30 cellular contexts compared by ENCODE assay signal in genomic region chr1:24140741-24141181, GRCh38. TPM values are rescaled to one million over a fixed set of nuclear protein-coding genes. Genes with fewer than 3 reads are reported as not detected.
"Had no signal": no experiment of that assay in that cellular context is flagged by ENCODE, and none has a peak within 500 bp of the region (broad histone marks: within the 10 kb centered on the region; RNA-seq: fewer than 3 reads in every experiment).

No MANE protein-coding gene starts in this region.

- ATAC-seq: activated CD4-positive, alpha-beta T cell treated with anti-CD3 and anti-CD28 coated beads for 36 hours; activated CD8-positive, alpha-beta memory T cell treated with anti-CD3 and anti-CD28 coated beads, Interleukin-2, amount 10 ng/mL, durations not matched to agents 7 days and 5 days; activated CD8-positive, alpha-beta T cell treated with anti-CD3 and anti-CD28 coated beads, Interleukin-2, amount 10 ng/mL, durations not matched to agents 7 days and 5 days had no signal

- DNase-seq: activated CD4-positive, alpha-beta memory T cell treated with anti-CD3 and anti-CD28 coated beads for 36 hours; activated CD4-positive, alpha-beta T cell treated with anti-CD3 and anti-CD28 coated beads for 36 hours; activated CD4-positive, alpha-beta T cell treated with anti-CD3 and anti-CD28 coated beads, Interleukin-2, amount 10 ng/mL, durations not matched to agents 24 days and 14 days; activated CD4-positive, CD25-positive, alpha-beta regulatory T cell; activated CD4-positive, CD25-positive, alpha-beta regulatory T cell treated with anti-CD3 and anti-CD28 coated beads, Interleukin-2, amount 50 U/mL, for 72 hours; activated CD8-positive, alpha-beta memory T cell treated with anti-CD3 and anti-CD28 coated beads, Interleukin-2, amount 10 ng/mL, durations not matched to agents 7 days and 5 days; activated CD8-positive, alpha-beta memory T cell treated with anti-CD3 and anti-CD28 coated beads, Interleukin-2, amount 50 U/mL, for 4 hours; activated CD8-positive, alpha-beta T cell treated with anti-CD3 and anti-CD28 coated beads, Interleukin-2, amount 10 ng/mL, durations not matched to agents 7 days and 5 days; activated effector memory CD4-positive, alpha-beta T cell treated with anti-CD3 and anti-CD28 coated beads, Interleukin-2, amount 50 U/mL, for 16 hours; activated naive CD4-positive, alpha-beta T cell treated with anti-CD3 and anti-CD28 coated beads for 36 hours; activated T-cell treated with anti-CD3 and anti-CD28 coated beads, Interleukin-2, amount 50 U/mL, for 1 hour; activated T-cell treated with anti-CD3 and anti-CD28 coated beads, Interleukin-2, amount 50 U/mL, for 48 hours; amniotic stem cell; anterior cingulate cortex; caudate nucleus; cortex of kidney; dermis blood vessel endothelial cell; effector CD8-positive, alpha-beta T cell; foreskin fibroblast; head of caudate nucleus; T-helper 2 cell had no signal

- H3K27ac ChIP-seq: epithelial cell of prostate had no signal

RNA-seq across cellular contexts. Expression of gene IL22RA1, which starts 2.2 kb away (rescaled TPM):
- total RNA-seq: activated CD4-positive, alpha-beta memory T cell treated with anti-CD3 and anti-CD28 coated beads for 36 hours; activated CD4-positive, alpha-beta T cell treated with anti-CD3 and anti-CD28 coated beads for 36 hours; activated CD4-positive, alpha-beta T cell treated with anti-CD3 and anti-CD28 coated beads, Interleukin-2, amount 10 ng/mL, durations not matched to agents 24 days and 14 days; activated CD8-positive, alpha-beta memory T cell treated with anti-CD3 and anti-CD28 coated beads for 36 hours; activated CD8-positive, alpha-beta T cell treated with anti-CD3 and anti-CD28 coated beads, Interleukin-2, amount 10 ng/mL, durations not matched to agents 7 days and 5 days; activated naive CD4-positive, alpha-beta T cell treated with anti-CD3 and anti-CD28 coated beads for 36 hours; activated T-helper 1 cell treated with anti-CD3 and anti-CD28 coated beads, Interleukin-12 subunit alpha, Interleukin-12 subunit beta, Interleukin-2, Interleukin-4 antibody, amounts not matched to agents 30 ng/mL and 10 ng/mL and 1 ng/mL, durations not matched to agents 14 hours and 24 hours and 36 hours; activated T-helper 2 cell treated with anti-CD3 and anti-CD28 coated beads, Interferon-gamma antibody, Interleukin-2, Interleukin-4, amounts not matched to agents 10 μg/mL and 5 μg/mL and 100 μg/mL, durations not matched to agents 14 hours and 24 hours and 36 hours; astrocyte; chondrocyte; dermis blood vessel endothelial cell; endothelial cell of umbilical vein; frontal cortex; T-helper 1 cell treated with Interleukin-12 subunit alpha and Interleukin-12 subunit beta and Interleukin-4 antibody, amounts not matched to agents 30 ng/mL and 1 ng/mL, for 36 hours had no signal
- polyA plus RNA-seq: endothelial cell of umbilical vein had no signal

RNA-seq across cellular contexts. Expression of gene MYOM3, which starts 28.8 kb away (rescaled TPM):
- total RNA-seq: activated CD4-positive, alpha-beta memory T cell treated with anti-CD3 and anti-CD28 coated beads for 36 hours; activated CD4-positive, alpha-beta T cell treated with anti-CD3 and anti-CD28 coated beads for 36 hours; activated CD4-positive, alpha-beta T cell treated with anti-CD3 and anti-CD28 coated beads, Interleukin-2, amount 10 ng/mL, durations not matched to agents 24 days and 14 days; activated CD8-positive, alpha-beta memory T cell treated with anti-CD3 and anti-CD28 coated beads for 36 hours; activated CD8-positive, alpha-beta memory T cell treated with anti-CD3 and anti-CD28 coated beads, Interleukin-2, amount 10 ng/mL, durations not matched to agents 7 days and 5 days; activated CD8-positive, alpha-beta T cell treated with anti-CD3 and anti-CD28 coated beads, Interleukin-2, amount 10 ng/mL, durations not matched to agents 7 days and 5 days; activated naive CD4-positive, alpha-beta T cell treated with anti-CD3 and anti-CD28 coated beads for 36 hours; activated T-helper 1 cell treated with anti-CD3 and anti-CD28 coated beads, Interleukin-12 subunit alpha, Interleukin-12 subunit beta, Interleukin-2, Interleukin-4 antibody, amounts not matched to agents 30 ng/mL and 10 ng/mL and 1 ng/mL, durations not matched to agents 14 hours and 24 hours and 36 hours; activated T-helper 2 cell treated with anti-CD3 and anti-CD28 coated beads, Interferon-gamma antibody, Interleukin-2, Interleukin-4, amounts not matched to agents 10 μg/mL and 5 μg/mL and 100 μg/mL, durations not matched to agents 14 hours and 24 hours and 36 hours; dermis blood vessel endothelial cell; frontal cortex; T-helper 1 cell treated with Interleukin-12 subunit alpha and Interleukin-12 subunit beta and Interleukin-4 antibody, amounts not matched to agents 30 ng/mL and 1 ng/mL, for 36 hours had no signal

RNA-seq across cellular contexts. Expression of gene IFNLR1, which starts 46.3 kb away (rescaled TPM):
- total RNA-seq: endothelial cell of umbilical vein had no signal
